3 cellular contexts compared by ENCODE assay signal in genomic region chr9:124218438-124219289, GRCh38.
TF ChIP-seq lines count a peak whose summit lies in the region.

No MANE protein-coding gene starts in this region.

TF ChIP-seq in SK-N-SH treated with all-trans-retinoic acid at 6 μM for 48 hours, 23 proteins besides CTCF, POLR2A, EP300 and RAD21 (continues in another document):
- TF ChIP-seq CREB5 (CRISPR knock-in tag; IDR thresholded peaks at IDR 0.05; ENCODE audit: low read depth) (no peak), ESRRG (CRISPR knock-in tag; IDR thresholded peaks at IDR 0.05) (no peak), PPARA (CRISPR knock-in tag; IDR thresholded peaks at IDR 0.05; ENCODE audit: borderline replicate concordance) (no peak), TCF4 (CRISPR knock-in tag; IDR thresholded peaks at IDR 0.05; ENCODE audit: borderline replicate concordance) (no peak), CSDC2 (CRISPR knock-in tag; IDR thresholded peaks at IDR 0.05) (no peak), BACH2 (CRISPR knock-in tag; IDR thresholded peaks at IDR 0.05; ENCODE audit: borderline replicate concordance) (no peak), PATZ1 (CRISPR knock-in tag; IDR thresholded peaks at IDR 0.05; ENCODE audit: borderline replicate concordance) (no peak), ZFP3 (CRISPR knock-in tag; IDR thresholded peaks at IDR 0.05) (no peak), RARB (CRISPR knock-in tag; IDR thresholded peaks at IDR 0.05) (no peak), TSHZ2 (CRISPR knock-in tag; IDR thresholded peaks at IDR 0.05) (no peak), ZFP30 (CRISPR knock-in tag; IDR thresholded peaks at IDR 0.05) (no peak), ZNF565 (CRISPR knock-in tag; conservative IDR thresholded peaks at IDR 0.05; ENCODE audit: low read depth) (no peak), GLIS3 (CRISPR knock-in tag; IDR thresholded peaks at IDR 0.05) (no peak), ZNF70 (CRISPR knock-in tag; IDR thresholded peaks at IDR 0.05) (no peak), SNAI2 (CRISPR knock-in tag; IDR thresholded peaks at IDR 0.05) (no peak), ZC3H10 (CRISPR knock-in tag; IDR thresholded peaks at IDR 0.05) (no peak)

TF ChIP-seq in H1, 55 proteins besides CTCF, POLR2A, EP300 and RAD21 (continued from another document):
- TF ChIP-seq SP2 (IDR thresholded peaks at IDR 0.05; ENCODE audit: low read length) (no peak), SP1 (IDR thresholded peaks at IDR 0.05; ENCODE audit: low read depth, low read length) (no peak), MAFK (IDR thresholded peaks at IDR 0.05; ENCODE audit: low read depth, low read length) (no peak), GABPA (IDR thresholded peaks at IDR 0.05; ENCODE audit: borderline replicate concordance, insufficient read depth, low read length) (no peak), HDAC2 (IDR thresholded peaks at IDR 0.05; ENCODE audit: borderline replicate concordance in 1 of 2, low read depth in 2 of 2, low read length in 2 of 2) (no peak), CHD1 (IDR thresholded peaks at IDR 0.05; ENCODE audit: low read depth, low read length) (no peak), POU5F1 (IDR thresholded peaks at IDR 0.05; ENCODE audit: low read depth, low read length) (no peak), YY1 (IDR thresholded peaks at IDR 0.05; ENCODE audit: low read depth, low read length) (no peak)

TF ChIP-seq in GM23338, 12 proteins besides CTCF, POLR2A, EP300 and RAD21:
- TF ChIP-seq ZNF462 (CRISPR knock-in tag; IDR thresholded peaks at IDR 0.05) (no peak), ZNF114 (CRISPR knock-in tag; IDR thresholded peaks at IDR 0.05) (no peak), STAT1 (IDR thresholded peaks at IDR 0.05; ENCODE audit: unreplicated experiment) (no peak), ZNF331 (CRISPR knock-in tag; IDR thresholded peaks at IDR 0.05; ENCODE audit: low read depth) (no peak), NANOG (IDR thresholded peaks at IDR 0.05; ENCODE audit: borderline replicate concordance) (no peak), JUNB (IDR thresholded peaks at IDR 0.05; ENCODE audit: unreplicated experiment) (no peak), EZH2 (IDR thresholded peaks at IDR 0.05; ENCODE audit: low read depth, unreplicated experiment) (no peak), CREB1 (CRISPR knock-in tag; IDR thresholded peaks at IDR 0.05; ENCODE audit: low read depth) (no peak), POLR2AphosphoS5 (IDR thresholded peaks at IDR 0.05; ENCODE audit: low read depth) (no peak)
